Comparison of ENCODE assay signal across 3 cellular contexts in the genomic region with DNA sequence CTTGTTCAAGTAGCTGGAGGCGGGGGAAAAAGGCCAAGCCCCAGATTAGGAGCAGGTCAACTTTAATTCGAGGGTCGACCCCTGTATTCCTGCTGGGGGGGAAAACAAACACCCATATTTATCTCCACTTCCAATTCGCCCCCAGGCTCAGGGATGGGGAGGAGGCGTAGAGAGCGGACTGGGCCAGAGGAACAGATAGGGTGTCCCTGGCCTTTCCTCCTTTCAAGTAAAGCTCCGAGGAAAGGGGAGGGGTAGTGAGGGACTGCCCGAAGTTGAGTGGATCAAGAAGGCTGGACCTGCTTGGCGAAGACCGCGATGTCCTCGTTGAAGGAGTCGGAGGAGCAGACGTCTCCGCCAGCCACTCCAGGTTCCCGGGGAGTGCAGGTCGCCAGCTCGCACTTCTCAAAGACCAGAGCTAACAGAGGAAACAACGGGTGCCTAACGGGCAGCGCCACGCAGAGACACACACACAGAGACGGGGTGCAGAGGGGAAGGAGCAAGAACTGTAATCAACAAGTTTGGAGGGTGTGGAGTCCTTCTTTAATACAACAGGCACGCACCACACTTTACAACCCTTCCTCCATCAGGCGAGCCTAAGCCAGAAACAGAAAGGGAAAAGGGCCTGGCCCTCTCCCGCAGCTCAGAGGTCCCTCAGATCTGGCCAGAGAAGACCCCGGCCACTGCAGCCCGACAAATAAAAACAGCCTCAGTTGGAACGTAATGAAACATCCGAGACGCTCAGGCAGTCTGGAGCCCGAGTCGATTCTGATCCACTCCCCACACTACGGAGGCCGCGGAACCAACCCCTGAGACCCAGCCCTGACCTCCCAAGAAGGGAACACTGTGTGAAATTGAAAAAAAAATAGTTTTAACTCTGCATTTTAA.
A peak's percentile ranks its signal among the peaks of the same experiment; 100 is the strongest.
TF ChIP-seq lines count a peak whose summit lies in the region.

No MANE protein-coding gene starts in this region.

TF ChIP-seq in SK-N-SH, 30 proteins besides CTCF, POLR2A, EP300 and RAD21:
- TF ChIP-seq MXI1 (IDR thresholded peaks at IDR 0.05; ENCODE audit: low read depth, low read length): no peak
- peak; percentile 21; the same call in 1 of the 2 replicates for TF ChIP-seq TAF1 (IDR thresholded peaks at IDR 0.05; ENCODE audit: borderline replicate concordance, low read depth, low read length)
- 0 out of 2 replicates have a peak, but pooled peaks have one; percentile 16 for TF ChIP-seq SIN3A (IDR thresholded peaks at IDR 0.05; ENCODE audit: borderline replicate concordance, low read depth, low read length)
- no peak for TF ChIP-seq GATA2 (CRISPR knock-in tag; IDR thresholded peaks at IDR 0.05)
- peak; percentile 7 for TF ChIP-seq POLR2AphosphoS5 (IDR thresholded peaks at IDR 0.05; ENCODE audit: low read depth, low read length)
- TF ChIP-seq FOXM1 (IDR thresholded peaks at IDR 0.05; ENCODE audit: low read depth): no peak
- no peak for TF ChIP-seq MEF2A (IDR thresholded peaks at IDR 0.05; ENCODE audit: borderline replicate concordance, low read depth)

TF ChIP-seq in SK-N-SH treated with all-trans-retinoic acid at 6 μM for 48 hours, 23 proteins besides CTCF, POLR2A, EP300 and RAD21:
- TF ChIP-seq, protein P1, sequence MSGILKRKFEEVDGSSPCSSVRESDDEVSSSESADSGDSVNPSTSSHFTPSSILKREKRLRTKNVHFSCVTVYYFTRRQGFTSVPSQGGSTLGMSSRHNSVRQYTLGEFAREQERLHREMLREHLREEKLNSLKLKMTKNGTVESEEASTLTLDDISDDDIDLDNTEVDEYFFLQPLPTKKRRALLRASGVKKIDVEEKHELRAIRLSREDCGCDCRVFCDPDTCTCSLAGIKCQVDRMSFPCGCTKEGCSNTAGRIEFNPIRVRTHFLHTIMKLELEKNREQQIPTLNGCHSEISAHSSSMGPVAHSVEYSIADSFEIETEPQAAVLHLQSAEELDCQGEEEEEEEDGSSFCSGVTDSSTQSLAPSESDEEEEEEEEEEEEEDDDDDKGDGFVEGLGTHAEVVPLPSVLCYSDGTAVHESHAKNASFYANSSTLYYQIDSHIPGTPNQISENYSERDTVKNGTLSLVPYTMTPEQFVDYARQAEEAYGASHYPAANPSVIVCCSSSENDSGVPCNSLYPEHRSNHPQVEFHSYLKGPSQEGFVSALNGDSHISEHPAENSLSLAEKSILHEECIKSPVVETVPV (CRISPR knock-in tag; IDR thresholded peaks at IDR 0.05): no peak
- TF ChIP-seq CSDC2 (CRISPR knock-in tag; IDR thresholded peaks at IDR 0.05) (no peak), TCF4 (CRISPR knock-in tag; IDR thresholded peaks at IDR 0.05; ENCODE audit: borderline replicate concordance) (no peak), ESRRG (CRISPR knock-in tag; IDR thresholded peaks at IDR 0.05) (no peak), ARNTL (CRISPR knock-in tag; IDR thresholded peaks at IDR 0.05; ENCODE audit: borderline replicate concordance, low read depth) (no peak), ZNF70 (CRISPR knock-in tag; IDR thresholded peaks at IDR 0.05) (no peak), ZFP30 (CRISPR knock-in tag; IDR thresholded peaks at IDR 0.05) (no peak), TOX (CRISPR knock-in tag; IDR thresholded peaks at IDR 0.05; ENCODE audit: borderline replicate concordance) (no peak)
- TF ChIP-seq, protein P2, sequence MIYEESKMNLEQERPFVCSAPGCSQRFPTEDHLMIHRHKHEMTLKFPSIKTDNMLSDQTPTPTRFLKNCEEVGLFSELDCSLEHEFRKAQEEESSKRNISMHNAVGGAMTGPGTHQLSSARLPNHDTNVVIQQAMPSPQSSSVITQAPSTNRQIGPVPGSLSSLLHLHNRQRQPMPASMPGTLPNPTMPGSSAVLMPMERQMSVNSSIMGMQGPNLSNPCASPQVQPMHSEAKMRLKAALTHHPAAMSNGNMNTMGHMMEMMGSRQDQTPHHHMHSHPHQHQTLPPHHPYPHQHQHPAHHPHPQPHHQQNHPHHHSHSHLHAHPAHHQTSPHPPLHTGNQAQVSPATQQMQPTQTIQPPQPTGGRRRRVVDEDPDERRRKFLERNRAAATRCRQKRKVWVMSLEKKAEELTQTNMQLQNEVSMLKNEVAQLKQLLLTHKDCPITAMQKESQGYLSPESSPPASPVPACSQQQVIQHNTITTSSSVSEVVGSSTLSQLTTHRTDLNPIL (CRISPR knock-in tag; IDR thresholded peaks at IDR 0.05; ENCODE audit: low read depth): no peak

TF ChIP-seq in H1, 55 proteins besides CTCF, POLR2A, EP300 and RAD21:
- peak; percentile 48 for TF ChIP-seq CTBP2 (IDR thresholded peaks at IDR 0.05; ENCODE audit: borderline replicate concordance, insufficient read depth, insufficient read length, low read length)
- TF ChIP-seq KDM4A (IDR thresholded peaks at IDR 0.05; ENCODE audit: low read depth, low read length, severe bottlenecking): peak; percentile 7
- TF ChIP-seq CHD2 (IDR thresholded peaks at IDR 0.05; ENCODE audit: low read length): no peak
- TF ChIP-seq KDM5A (IDR thresholded peaks at IDR 0.05; ENCODE audit: low read length): no peak
- TF ChIP-seq JUN (IDR thresholded peaks at IDR 0.05; ENCODE audit: low read depth, low read length): no peak
- TF ChIP-seq CBX8 (IDR thresholded peaks at IDR 0.05; ENCODE audit: borderline replicate concordance, low read depth, low read length): peak; percentile 66; the same call in 1 of the 2 replicates
- TF ChIP-seq SRF (IDR thresholded peaks at IDR 0.05; ENCODE audit: low read depth, low read length): no peak
- TF ChIP-seq PHF8 (conservative IDR thresholded peaks at IDR 0.05; ENCODE audit: low read depth, low read length): 0 out of 2 replicates have a peak, but pooled peaks have one; percentile 26
- no peak for TF ChIP-seq SIRT6 (IDR thresholded peaks at IDR 0.05; ENCODE audit: low read length)
- TF ChIP-seq SIN3A (conservative IDR thresholded peaks at IDR 0.05 in 1 of 2, IDR thresholded peaks at IDR 0.05 in 1 of 2; ENCODE audit: low read depth in 1 of 2, low read length in 2 of 2): 0 out of 4 replicates have a peak, but pooled peaks of 1 of the 2 experiments have one; percentile 20
- peak; percentile 38; the same call in 1 of the 2 replicates for TF ChIP-seq EGR1 (IDR thresholded peaks at IDR 0.05; ENCODE audit: borderline replicate concordance, low read depth, low read length)
- TF ChIP-seq RNF2 (IDR thresholded peaks at IDR 0.05; ENCODE audit: borderline replicate concordance, low read depth, low read length, missing control alignments, poor library complexity, severe bottlenecking): peak; percentile 76
- peak; percentile 84 for TF ChIP-seq EZH2 (IDR thresholded peaks at IDR 0.05; ENCODE audit: low read depth, low read length, severe bottlenecking)
- TF ChIP-seq POLR2AphosphoS5 (IDR thresholded peaks at IDR 0.05; ENCODE audit: low read depth, low read length): no peak
- TF ChIP-seq BRCA1 (IDR thresholded peaks at IDR 0.05; ENCODE audit: low read depth, low read length): no peak
- peak; percentile 29; the same call in 1 of the 2 replicates for TF ChIP-seq RBBP5 (IDR thresholded peaks at IDR 0.05; ENCODE audit: borderline replicate concordance, low read depth, low read length)
- TF ChIP-seq CHD1 (IDR thresholded peaks at IDR 0.05; ENCODE audit: low read depth, low read length): no peak
- peak; percentile 95 for TF ChIP-seq SUZ12 (IDR thresholded peaks at IDR 0.05; ENCODE audit: low read length)
